22 cellular contexts compared by ENCODE assay signal in the genomic region with DNA sequence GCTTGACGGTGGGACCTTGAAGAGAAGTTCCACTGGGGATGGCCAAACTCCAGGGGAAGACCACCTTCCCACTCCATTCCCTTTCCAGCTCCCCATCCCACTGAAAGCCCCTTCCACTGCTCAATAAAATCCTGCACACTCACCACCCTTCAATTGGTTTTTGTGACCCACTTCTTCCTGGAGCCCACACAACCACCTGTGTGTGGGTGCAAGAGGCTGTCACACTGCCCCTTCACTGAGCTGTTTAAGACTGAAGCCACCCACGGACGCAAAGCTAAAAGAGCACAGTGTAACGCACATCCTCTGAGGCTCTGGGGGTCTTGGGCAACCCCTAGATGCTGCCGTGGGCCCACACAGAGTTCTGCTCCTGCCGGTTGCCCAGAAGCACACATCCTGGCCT. TPM values are rescaled to one million over a fixed set of nuclear protein-coding genes. Genes with fewer than 3 reads are reported as not detected.
DNase-seq lines count a peak whose midpoint lies in the region; ATAC-seq lines count a peak whose summit lies in the region.
"Had no signal": no experiment of that assay in that cellular context is flagged by ENCODE, and none has a peak within 500 bp of the region (broad histone marks: within the 10 kb centered on the region; RNA-seq: fewer than 3 reads in every experiment).

No MANE protein-coding gene starts in this region.

- no peaks in the 10 kb centered on the region for H3K36me3 ChIP-seq in KOPT-K1 (ENCODE audit: insufficient read depth, low read length)
- no peaks in the 10 kb centered on the region for H3K36me3 ChIP-seq in thymus (ENCODE audit: control insufficient read depth, insufficient read depth)
- H3K36me3 ChIP-seq: BE2C had no signal

- peak overlapping the region; percentile 7 for H3K4me3 Mint-ChIP-seq in activated naive CD8-positive, alpha-beta T cell
- H3K4me3 Mint-ChIP-seq in activated naive CD8-positive, alpha-beta T cell treated with anti-CD3 and anti-CD28 coated beads for 36 hours: no peak overlapping the region
- no peak overlapping the region for H3K4me3 Mint-ChIP-seq in activated naive CD8-positive, alpha-beta T cell treated with anti-CD3 and anti-CD28 coated beads, Interleukin-2, amount 50 U/mL, for 24 hours
- H3K4me3 Mint-ChIP-seq: CD4-positive, CD25-positive, alpha-beta regulatory T cell; CD8-positive, alpha-beta memory T cell; HFFc6 had no signal

- H3K9me3 Mint-ChIP-seq in activated naive CD8-positive, alpha-beta T cell (ENCODE audit: low read depth): no peaks in the 10 kb centered on the region
- H3K9me3 Mint-ChIP-seq in activated naive CD8-positive, alpha-beta T cell treated with anti-CD3 and anti-CD28 coated beads for 36 hours: no peaks in the 10 kb centered on the region
- H3K9me3 Mint-ChIP-seq in activated naive CD8-positive, alpha-beta T cell treated with anti-CD3 and anti-CD28 coated beads, Interleukin-2, amount 50 U/mL, for 24 hours: no peaks in the 10 kb centered on the region
- H3K9me3 Mint-ChIP-seq: CD8-positive, alpha-beta memory T cell; HFFc6 had no signal

- H3K4me3 ChIP-seq in thymus (ENCODE audit: low read length): no peak overlapping the region
- H3K4me3 ChIP-seq: GM12878, GM23248 had no signal

- H3K9me3 ChIP-seq in KOPT-K1 (ENCODE audit: insufficient read depth, low read length, poor library complexity, severe bottlenecking) (no peaks in the 10 kb centered on the region), thymus (ENCODE audit: control insufficient read depth) (no peaks in the 10 kb centered on the region)
- H3K9me3 ChIP-seq: BE2C had no signal

- peaks cover 13% of the 10 kb centered on the region for H3K4me1 ChIP-seq in thymus (ENCODE audit: control insufficient read depth, insufficient read depth, low read length)
- H3K4me1 ChIP-seq: BE2C had no signal

- H3K27ac Mint-ChIP-seq in activated naive CD8-positive, alpha-beta T cell: no peak overlapping the region
- no peak overlapping the region for H3K27ac Mint-ChIP-seq in activated naive CD8-positive, alpha-beta T cell treated with anti-CD3 and anti-CD28 coated beads for 36 hours
- H3K27ac Mint-ChIP-seq in activated naive CD8-positive, alpha-beta T cell treated with anti-CD3 and anti-CD28 coated beads, Interleukin-2, amount 50 U/mL, for 24 hours: no peak overlapping the region
- H3K27ac Mint-ChIP-seq: CD8-positive, alpha-beta memory T cell; HFFc6 had no signal

- H3K36me3 Mint-ChIP-seq in activated naive CD8-positive, alpha-beta T cell: no peaks in the 10 kb centered on the region
- H3K36me3 Mint-ChIP-seq in activated naive CD8-positive, alpha-beta T cell treated with anti-CD3 and anti-CD28 coated beads for 36 hours: peaks cover 1% of the 10 kb centered on the region
- no peaks in the 10 kb centered on the region for H3K36me3 Mint-ChIP-seq in activated naive CD8-positive, alpha-beta T cell treated with anti-CD3 and anti-CD28 coated beads, Interleukin-2, amount 50 U/mL, for 24 hours (ENCODE audit: low read depth)
- H3K36me3 Mint-ChIP-seq: CD4-positive, CD25-positive, alpha-beta regulatory T cell; CD8-positive, alpha-beta memory T cell had no signal

- no peak for DNase-seq in activated naive CD8-positive, alpha-beta T cell treated with anti-CD3 and anti-CD28 coated beads for 36 hours
- no peak for DNase-seq in activated naive CD8-positive, alpha-beta T cell treated with anti-CD3 and anti-CD28 coated beads, Interleukin-2, amount 50 U/mL, for 24 hours
- DNase-seq in GOT3 (lab: John Stamatoyannopoulos, UW) (no peak), GM19240 (ENCODE audit: insufficient read length, low spot score) (no peak)
- DNase-seq: ACHN; BE2C; C1 segment of cervical spinal cord; CD4-positive, CD25-positive, alpha-beta regulatory T cell; CD8-positive, alpha-beta memory T cell; COR-L47; DMS 273 treated with DMSO at 0.1 percent for 48 hours; DMS53; DND-41; EL; GM23248; HCEC 1CT; HFFc6; IMR-90 had no signal

- H3K27me3 Mint-ChIP-seq in activated naive CD8-positive, alpha-beta T cell: no peaks in the 10 kb centered on the region
- H3K27me3 Mint-ChIP-seq in activated naive CD8-positive, alpha-beta T cell treated with anti-CD3 and anti-CD28 coated beads for 36 hours: peaks cover 14% of the 10 kb centered on the region
- H3K27me3 Mint-ChIP-seq in activated naive CD8-positive, alpha-beta T cell treated with anti-CD3 and anti-CD28 coated beads, Interleukin-2, amount 50 U/mL, for 24 hours: peaks cover 12% of the 10 kb centered on the region

- no peaks in the 10 kb centered on the region for H3K27me3 ChIP-seq in thymus (ENCODE audit: control insufficient read depth, insufficient read depth)

- peak overlapping the region; percentile 69 for H3K27ac ChIP-seq in KOPT-K1 (ENCODE audit: low read depth, low read length, poor library complexity, severe bottlenecking)
- H3K27ac ChIP-seq in thymus (ENCODE audit: low read depth): peak overlapping the region; percentile 77
- H3K27ac ChIP-seq: GM23248 had no signal

- H3K4me1 Mint-ChIP-seq in activated naive CD8-positive, alpha-beta T cell (ENCODE audit: low read depth): peaks cover 21% of the 10 kb centered on the region
- peaks cover 15% of the 10 kb centered on the region for H3K4me1 Mint-ChIP-seq in activated naive CD8-positive, alpha-beta T cell treated with anti-CD3 and anti-CD28 coated beads for 36 hours
- peaks cover 15% of the 10 kb centered on the region for H3K4me1 Mint-ChIP-seq in activated naive CD8-positive, alpha-beta T cell treated with anti-CD3 and anti-CD28 coated beads, Interleukin-2, amount 50 U/mL, for 24 hours

- ATAC-seq in activated naive CD8-positive, alpha-beta T cell treated with anti-CD3 and anti-CD28 coated beads, Interleukin-2, amount 50 U/mL, for 24 hours: peak; percentile 42
- ATAC-seq: GM12878 had no signal

- WGBS in thymus: 81% methylated on average over 6 of the region's 6 CpGs

RNA-seq across cellular contexts. Expression of gene PITRM1, which starts 12.8 kb away (rescaled TPM):
- total RNA-seq in activated naive CD8-positive, alpha-beta T cell treated with anti-CD3 and anti-CD28 coated beads for 36 hours: 10 to 100 TPM; 75.3 to 75.5 TPM
- 159 TPM for polyA plus RNA-seq in thymus
